Comparison of ENCODE assay signal across 1 cellular context in genomic region chr1:163361123-163361934, GRCh38.
TF ChIP-seq lines count a peak whose summit lies in the region.

No MANE protein-coding gene starts in this region.

TF ChIP-seq in SK-N-SH treated with all-trans-retinoic acid at 6 μM for 48 hours, 23 proteins besides CTCF, POLR2A, EP300 and RAD21 (continued from another document):
- TF ChIP-seq, protein P1, sequence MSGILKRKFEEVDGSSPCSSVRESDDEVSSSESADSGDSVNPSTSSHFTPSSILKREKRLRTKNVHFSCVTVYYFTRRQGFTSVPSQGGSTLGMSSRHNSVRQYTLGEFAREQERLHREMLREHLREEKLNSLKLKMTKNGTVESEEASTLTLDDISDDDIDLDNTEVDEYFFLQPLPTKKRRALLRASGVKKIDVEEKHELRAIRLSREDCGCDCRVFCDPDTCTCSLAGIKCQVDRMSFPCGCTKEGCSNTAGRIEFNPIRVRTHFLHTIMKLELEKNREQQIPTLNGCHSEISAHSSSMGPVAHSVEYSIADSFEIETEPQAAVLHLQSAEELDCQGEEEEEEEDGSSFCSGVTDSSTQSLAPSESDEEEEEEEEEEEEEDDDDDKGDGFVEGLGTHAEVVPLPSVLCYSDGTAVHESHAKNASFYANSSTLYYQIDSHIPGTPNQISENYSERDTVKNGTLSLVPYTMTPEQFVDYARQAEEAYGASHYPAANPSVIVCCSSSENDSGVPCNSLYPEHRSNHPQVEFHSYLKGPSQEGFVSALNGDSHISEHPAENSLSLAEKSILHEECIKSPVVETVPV (CRISPR knock-in tag; IDR thresholded peaks at IDR 0.05): no peak
- TF ChIP-seq TOX (CRISPR knock-in tag; IDR thresholded peaks at IDR 0.05; ENCODE audit: borderline replicate concordance) (no peak), BACH2 (CRISPR knock-in tag; IDR thresholded peaks at IDR 0.05; ENCODE audit: borderline replicate concordance) (no peak), SNAI2 (CRISPR knock-in tag; IDR thresholded peaks at IDR 0.05) (no peak), ARNTL (CRISPR knock-in tag; IDR thresholded peaks at IDR 0.05; ENCODE audit: borderline replicate concordance, low read depth) (no peak), ZFP30 (CRISPR knock-in tag; IDR thresholded peaks at IDR 0.05) (no peak), ZNF565 (CRISPR knock-in tag; conservative IDR thresholded peaks at IDR 0.05; ENCODE audit: low read depth) (no peak)
